In the genomic region with DNA sequence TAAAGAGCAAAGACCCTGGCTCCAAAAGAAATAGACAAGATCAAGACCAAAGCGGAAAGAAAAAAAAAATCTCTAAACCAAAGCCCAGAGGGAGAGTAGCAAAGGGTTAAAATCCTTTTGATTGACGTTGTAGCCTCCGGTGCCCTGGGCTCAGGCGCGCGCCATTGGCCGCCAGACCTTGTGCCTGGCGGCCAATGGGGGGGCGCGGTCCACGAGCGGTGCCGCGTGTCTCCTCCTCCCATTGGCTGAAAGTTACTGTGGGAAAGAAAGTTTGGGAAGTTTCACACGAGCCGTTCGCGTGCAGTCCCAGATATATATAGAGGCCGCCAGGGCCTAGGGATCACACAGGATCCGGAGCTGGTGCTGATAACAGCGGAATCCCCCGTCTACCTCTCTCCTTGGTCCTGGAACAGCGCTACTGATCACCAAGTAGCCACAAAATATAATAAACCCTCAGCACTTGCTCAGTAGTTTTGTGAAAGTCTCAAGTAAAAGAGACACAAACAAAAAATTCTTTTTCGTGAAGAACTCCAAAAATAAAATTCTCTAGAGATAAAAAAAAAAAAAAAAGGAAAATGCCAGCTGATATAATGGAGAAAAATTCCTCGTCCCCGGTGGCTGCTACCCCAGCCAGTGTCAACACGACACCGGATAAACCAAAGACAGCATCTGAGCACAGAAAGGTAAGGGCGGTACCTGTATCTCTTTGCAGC, we compare ENCODE assay signal across 1 cellular context.
TF ChIP-seq lines count a peak whose summit lies in the region.

A gene with protein sequence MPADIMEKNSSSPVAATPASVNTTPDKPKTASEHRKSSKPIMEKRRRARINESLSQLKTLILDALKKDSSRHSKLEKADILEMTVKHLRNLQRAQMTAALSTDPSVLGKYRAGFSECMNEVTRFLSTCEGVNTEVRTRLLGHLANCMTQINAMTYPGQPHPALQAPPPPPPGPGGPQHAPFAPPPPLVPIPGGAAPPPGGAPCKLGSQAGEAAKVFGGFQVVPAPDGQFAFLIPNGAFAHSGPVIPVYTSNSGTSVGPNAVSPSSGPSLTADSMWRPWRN (plus strand): TSS at position 343 of the 713 bp plus-strand sequence. CDS start 233 bp downstream, at position 576.

TF ChIP-seq in HepG2, 621 proteins besides CTCF, POLR2A, EP300 and RAD21 (continued from another document and continues in another):
- TF ChIP-seq, protein P1, sequence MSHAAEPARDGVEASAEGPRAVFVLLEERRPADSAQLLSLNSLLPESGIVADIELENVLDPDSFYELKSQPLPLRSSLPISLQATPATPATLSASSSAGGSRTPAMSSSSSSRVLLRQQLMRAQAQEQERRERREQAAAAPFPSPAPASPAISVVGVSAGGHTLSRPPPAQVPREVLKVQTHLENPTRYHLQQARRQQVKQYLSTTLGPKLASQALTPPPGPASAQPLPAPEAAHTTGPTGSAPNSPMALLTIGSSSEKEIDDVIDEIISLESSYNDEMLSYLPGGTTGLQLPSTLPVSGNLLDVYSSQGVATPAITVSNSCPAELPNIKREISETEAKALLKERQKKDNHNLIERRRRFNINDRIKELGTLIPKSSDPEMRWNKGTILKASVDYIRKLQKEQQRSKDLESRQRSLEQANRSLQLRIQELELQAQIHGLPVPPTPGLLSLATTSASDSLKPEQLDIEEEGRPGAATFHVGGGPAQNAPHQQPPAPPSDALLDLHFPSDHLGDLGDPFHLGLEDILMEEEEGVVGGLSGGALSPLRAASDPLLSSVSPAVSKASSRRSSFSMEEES (CRISPR knock-in tag; IDR thresholded peaks at IDR 0.05) = peak; percentile 81
- TF ChIP-seq GABPA (IDR thresholded peaks at IDR 0.05; ENCODE audit: low read depth, low read length) = no peak
- peak; percentile 47; the same call in 1 of the 2 replicates for TF ChIP-seq GABPA (CRISPR knock-in tag; IDR thresholded peaks at IDR 0.05; ENCODE audit: low read depth)
- TF ChIP-seq ZNF703 (CRISPR knock-in tag; IDR thresholded peaks at IDR 0.05; ENCODE audit: borderline replicate concordance) = no peak
- TF ChIP-seq ZNF614 (CRISPR knock-in tag; IDR thresholded peaks at IDR 0.05; ENCODE audit: borderline replicate concordance) = peak; percentile 51; the same call in 1 of the 2 replicates
- TF ChIP-seq, protein P2, sequence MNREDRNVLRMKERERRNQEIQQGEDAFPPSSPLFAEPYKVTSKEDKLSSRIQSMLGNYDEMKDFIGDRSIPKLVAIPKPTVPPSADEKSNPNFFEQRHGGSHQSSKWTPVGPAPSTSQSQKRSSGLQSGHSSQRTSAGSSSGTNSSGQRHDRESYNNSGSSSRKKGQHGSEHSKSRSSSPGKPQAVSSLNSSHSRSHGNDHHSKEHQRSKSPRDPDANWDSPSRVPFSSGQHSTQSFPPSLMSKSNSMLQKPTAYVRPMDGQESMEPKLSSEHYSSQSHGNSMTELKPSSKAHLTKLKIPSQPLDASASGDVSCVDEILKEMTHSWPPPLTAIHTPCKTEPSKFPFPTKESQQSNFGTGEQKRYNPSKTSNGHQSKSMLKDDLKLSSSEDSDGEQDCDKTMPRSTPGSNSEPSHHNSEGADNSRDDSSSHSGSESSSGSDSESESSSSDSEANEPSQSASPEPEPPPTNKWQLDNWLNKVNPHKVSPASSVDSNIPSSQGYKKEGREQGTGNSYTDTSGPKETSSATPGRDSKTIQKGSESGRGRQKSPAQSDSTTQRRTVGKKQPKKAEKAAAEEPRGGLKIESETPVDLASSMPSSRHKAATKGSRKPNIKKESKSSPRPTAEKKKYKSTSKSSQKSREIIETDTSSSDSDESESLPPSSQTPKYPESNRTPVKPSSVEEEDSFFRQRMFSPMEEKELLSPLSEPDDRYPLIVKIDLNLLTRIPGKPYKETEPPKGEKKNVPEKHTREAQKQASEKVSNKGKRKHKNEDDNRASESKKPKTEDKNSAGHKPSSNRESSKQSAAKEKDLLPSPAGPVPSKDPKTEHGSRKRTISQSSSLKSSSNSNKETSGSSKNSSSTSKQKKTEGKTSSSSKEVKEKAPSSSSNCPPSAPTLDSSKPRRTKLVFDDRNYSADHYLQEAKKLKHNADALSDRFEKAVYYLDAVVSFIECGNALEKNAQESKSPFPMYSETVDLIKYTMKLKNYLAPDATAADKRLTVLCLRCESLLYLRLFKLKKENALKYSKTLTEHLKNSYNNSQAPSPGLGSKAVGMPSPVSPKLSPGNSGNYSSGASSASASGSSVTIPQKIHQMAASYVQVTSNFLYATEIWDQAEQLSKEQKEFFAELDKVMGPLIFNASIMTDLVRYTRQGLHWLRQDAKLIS (CRISPR knock-in tag; IDR thresholded peaks at IDR 0.05) = peak; percentile 83; the same call in 1 of the 2 replicates
- TF ChIP-seq MLLT10 (CRISPR knock-in tag; IDR thresholded peaks at IDR 0.05) = peak; percentile 42; the same call in 1 of the 2 replicates
- TF ChIP-seq ZNF670 (CRISPR knock-in tag; IDR thresholded peaks at IDR 0.05; ENCODE audit: borderline replicate concordance) = no peak
- TF ChIP-seq ZNF264 (CRISPR knock-in tag; IDR thresholded peaks at IDR 0.05) = peak; percentile 80; the same call in 1 of the 2 replicates
- TF ChIP-seq SP4 (CRISPR knock-in tag; IDR thresholded peaks at IDR 0.05) = peak; percentile 55; the same call in 1 of the 2 replicates
- TF ChIP-seq ZNF225 (CRISPR knock-in tag; IDR thresholded peaks at IDR 0.05) = no peak; the same call in 1 of the 2 replicates
- TF ChIP-seq, protein P3, sequence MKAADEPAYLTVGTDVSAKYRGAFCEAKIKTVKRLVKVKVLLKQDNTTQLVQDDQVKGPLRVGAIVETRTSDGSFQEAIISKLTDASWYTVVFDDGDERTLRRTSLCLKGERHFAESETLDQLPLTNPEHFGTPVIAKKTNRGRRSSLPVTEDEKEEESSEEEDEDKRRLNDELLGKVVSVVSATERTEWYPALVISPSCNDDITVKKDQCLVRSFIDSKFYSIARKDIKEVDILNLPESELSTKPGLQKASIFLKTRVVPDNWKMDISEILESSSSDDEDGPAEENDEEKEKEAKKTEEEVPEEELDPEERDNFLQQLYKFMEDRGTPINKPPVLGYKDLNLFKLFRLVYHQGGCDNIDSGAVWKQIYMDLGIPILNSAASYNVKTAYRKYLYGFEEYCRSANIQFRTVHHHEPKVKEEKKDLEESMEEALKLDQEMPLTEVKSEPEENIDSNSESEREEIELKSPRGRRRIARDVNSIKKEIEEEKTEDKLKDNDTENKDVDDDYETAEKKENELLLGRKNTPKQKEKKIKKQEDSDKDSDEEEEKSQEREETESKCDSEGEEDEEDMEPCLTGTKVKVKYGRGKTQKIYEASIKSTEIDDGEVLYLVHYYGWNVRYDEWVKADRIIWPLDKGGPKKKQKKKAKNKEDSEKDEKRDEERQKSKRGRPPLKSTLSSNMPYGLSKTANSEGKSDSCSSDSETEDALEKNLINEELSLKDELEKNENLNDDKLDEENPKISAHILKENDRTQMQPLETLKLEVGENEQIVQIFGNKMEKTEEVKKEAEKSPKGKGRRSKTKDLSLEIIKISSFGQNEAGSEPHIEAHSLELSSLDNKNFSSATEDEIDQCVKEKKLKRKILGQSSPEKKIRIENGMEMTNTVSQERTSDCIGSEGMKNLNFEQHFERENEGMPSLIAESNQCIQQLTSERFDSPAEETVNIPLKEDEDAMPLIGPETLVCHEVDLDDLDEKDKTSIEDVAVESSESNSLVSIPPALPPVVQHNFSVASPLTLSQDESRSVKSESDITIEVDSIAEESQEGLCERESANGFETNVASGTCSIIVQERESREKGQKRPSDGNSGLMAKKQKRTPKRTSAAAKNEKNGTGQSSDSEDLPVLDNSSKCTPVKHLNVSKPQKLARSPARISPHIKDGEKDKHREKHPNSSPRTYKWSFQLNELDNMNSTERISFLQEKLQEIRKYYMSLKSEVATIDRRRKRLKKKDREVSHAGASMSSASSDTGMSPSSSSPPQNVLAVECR (CRISPR knock-in tag; IDR thresholded peaks at IDR 0.05; ENCODE audit: borderline replicate concordance) = peak; percentile 70; the same call in 1 of the 2 replicates
- TF ChIP-seq REL (CRISPR knock-in tag; conservative IDR thresholded peaks at IDR 0.05) = 0 out of 2 replicates have a peak, but pooled peaks have one; percentile 67
- TF ChIP-seq FOXK1 (CRISPR knock-in tag; IDR thresholded peaks at IDR 0.05; ENCODE audit: borderline replicate concordance, low read depth) = 0 out of 2 replicates have a peak, but pooled peaks have one; percentile 20
- no peak for TF ChIP-seq ZBTB3 (CRISPR knock-in tag; IDR thresholded peaks at IDR 0.05; ENCODE audit: borderline replicate concordance, low read depth)
- TF ChIP-seq, protein P4, sequence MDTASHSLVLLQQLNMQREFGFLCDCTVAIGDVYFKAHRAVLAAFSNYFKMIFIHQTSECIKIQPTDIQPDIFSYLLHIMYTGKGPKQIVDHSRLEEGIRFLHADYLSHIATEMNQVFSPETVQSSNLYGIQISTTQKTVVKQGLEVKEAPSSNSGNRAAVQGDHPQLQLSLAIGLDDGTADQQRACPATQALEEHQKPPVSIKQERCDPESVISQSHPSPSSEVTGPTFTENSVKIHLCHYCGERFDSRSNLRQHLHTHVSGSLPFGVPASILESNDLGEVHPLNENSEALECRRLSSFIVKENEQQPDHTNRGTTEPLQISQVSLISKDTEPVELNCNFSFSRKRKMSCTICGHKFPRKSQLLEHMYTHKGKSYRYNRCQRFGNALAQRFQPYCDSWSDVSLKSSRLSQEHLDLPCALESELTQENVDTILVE (CRISPR knock-in tag; IDR thresholded peaks at IDR 0.05) = peak; percentile 69; the same call in 1 of the 2 replicates
- TF ChIP-seq KAT2B (IDR thresholded peaks at IDR 0.05; ENCODE audit: borderline replicate concordance, low read depth, low read length) = no peak
- peak; percentile 83; the same call in 1 of the 2 replicates for TF ChIP-seq ZNF329 (CRISPR knock-in tag; IDR thresholded peaks at IDR 0.05; ENCODE audit: low read depth)
- TF ChIP-seq, protein P5, sequence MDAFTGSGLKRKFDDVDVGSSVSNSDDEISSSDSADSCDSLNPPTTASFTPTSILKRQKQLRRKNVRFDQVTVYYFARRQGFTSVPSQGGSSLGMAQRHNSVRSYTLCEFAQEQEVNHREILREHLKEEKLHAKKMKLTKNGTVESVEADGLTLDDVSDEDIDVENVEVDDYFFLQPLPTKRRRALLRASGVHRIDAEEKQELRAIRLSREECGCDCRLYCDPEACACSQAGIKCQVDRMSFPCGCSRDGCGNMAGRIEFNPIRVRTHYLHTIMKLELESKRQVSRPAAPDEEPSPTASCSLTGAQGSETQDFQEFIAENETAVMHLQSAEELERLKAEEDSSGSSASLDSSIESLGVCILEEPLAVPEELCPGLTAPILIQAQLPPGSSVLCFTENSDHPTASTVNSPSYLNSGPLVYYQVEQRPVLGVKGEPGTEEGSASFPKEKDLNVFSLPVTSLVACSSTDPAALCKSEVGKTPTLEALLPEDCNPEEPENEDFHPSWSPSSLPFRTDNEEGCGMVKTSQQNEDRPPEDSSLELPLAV (CRISPR knock-in tag; conservative IDR thresholded peaks at IDR 0.05; ENCODE audit: low read depth) = no peak
- 0 out of 2 replicates have a peak, but pooled peaks have one; percentile 36 for TF ChIP-seq ZNF205 (CRISPR knock-in tag; IDR thresholded peaks at IDR 0.05)
- no peak for TF ChIP-seq ZNF530 (CRISPR knock-in tag; IDR thresholded peaks at IDR 0.05; ENCODE audit: low read depth)
- peak; percentile 84; the same call in 1 of the 2 replicates for TF ChIP-seq ZNF367 (CRISPR knock-in tag; IDR thresholded peaks at IDR 0.05; ENCODE audit: borderline replicate concordance)
- TF ChIP-seq KDM3A (CRISPR knock-in tag; IDR thresholded peaks at IDR 0.05; ENCODE audit: low read depth) = 0 out of 2 replicates have a peak, but pooled peaks have one; percentile 35
- peak; percentile 99 for TF ChIP-seq POLR2AphosphoS5 (IDR thresholded peaks at IDR 0.05; ENCODE audit: low read depth, low read length)
- peak; percentile 74; the same call in 1 of the 2 replicates for TF ChIP-seq ZNF607 (CRISPR knock-in tag; IDR thresholded peaks at IDR 0.05; ENCODE audit: borderline replicate concordance)
- TF ChIP-seq, protein P6, sequence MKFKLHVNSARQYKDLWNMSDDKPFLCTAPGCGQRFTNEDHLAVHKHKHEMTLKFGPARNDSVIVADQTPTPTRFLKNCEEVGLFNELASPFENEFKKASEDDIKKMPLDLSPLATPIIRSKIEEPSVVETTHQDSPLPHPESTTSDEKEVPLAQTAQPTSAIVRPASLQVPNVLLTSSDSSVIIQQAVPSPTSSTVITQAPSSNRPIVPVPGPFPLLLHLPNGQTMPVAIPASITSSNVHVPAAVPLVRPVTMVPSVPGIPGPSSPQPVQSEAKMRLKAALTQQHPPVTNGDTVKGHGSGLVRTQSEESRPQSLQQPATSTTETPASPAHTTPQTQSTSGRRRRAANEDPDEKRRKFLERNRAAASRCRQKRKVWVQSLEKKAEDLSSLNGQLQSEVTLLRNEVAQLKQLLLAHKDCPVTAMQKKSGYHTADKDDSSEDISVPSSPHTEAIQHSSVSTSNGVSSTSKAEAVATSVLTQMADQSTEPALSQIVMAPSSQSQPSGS (CRISPR knock-in tag; IDR thresholded peaks at IDR 0.05) = peak; percentile 71; the same call in 1 of the 2 replicates
- TF ChIP-seq, protein P7, sequence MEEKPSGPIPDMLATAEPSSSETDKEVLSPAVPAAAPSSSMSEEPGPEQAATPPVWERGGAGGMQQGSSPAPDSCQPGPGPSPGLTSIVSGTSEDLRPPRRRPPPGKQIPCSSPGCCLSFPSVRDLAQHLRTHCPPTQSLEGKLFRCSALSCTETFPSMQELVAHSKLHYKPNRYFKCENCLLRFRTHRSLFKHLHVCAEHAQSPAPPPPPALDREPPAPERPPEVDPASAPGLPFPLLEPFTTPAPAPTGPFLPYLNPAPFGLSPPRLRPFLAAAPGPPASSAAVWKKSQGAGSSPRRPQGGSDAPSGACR (CRISPR knock-in tag; IDR thresholded peaks at IDR 0.05) = peak; percentile 43; the same call in 1 of the 2 replicates
- TF ChIP-seq ZNF605 (CRISPR knock-in tag; IDR thresholded peaks at IDR 0.05) = peak; percentile 36; the same call in 1 of the 2 replicates
- peak; percentile 37; the same call in 1 of the 2 replicates for TF ChIP-seq KDM4B (CRISPR knock-in tag; IDR thresholded peaks at IDR 0.05)
- TF ChIP-seq TAF1 (CRISPR knock-in tag; IDR thresholded peaks at IDR 0.05) = peak; percentile 96
- TF ChIP-seq ATM (IDR thresholded peaks at IDR 0.05; ENCODE audit: borderline replicate concordance) = no peak
- TF ChIP-seq, protein P8, sequence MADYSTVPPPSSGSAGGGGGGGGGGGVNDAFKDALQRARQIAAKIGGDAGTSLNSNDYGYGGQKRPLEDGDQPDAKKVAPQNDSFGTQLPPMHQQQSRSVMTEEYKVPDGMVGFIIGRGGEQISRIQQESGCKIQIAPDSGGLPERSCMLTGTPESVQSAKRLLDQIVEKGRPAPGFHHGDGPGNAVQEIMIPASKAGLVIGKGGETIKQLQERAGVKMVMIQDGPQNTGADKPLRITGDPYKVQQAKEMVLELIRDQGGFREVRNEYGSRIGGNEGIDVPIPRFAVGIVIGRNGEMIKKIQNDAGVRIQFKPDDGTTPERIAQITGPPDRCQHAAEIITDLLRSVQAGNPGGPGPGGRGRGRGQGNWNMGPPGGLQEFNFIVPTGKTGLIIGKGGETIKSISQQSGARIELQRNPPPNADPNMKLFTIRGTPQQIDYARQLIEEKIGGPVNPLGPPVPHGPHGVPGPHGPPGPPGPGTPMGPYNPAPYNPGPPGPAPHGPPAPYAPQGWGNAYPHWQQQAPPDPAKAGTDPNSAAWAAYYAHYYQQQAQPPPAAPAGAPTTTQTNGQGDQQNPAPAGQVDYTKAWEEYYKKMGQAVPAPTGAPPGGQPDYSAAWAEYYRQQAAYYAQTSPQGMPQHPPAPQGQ (CRISPR knock-in tag; IDR thresholded peaks at IDR 0.05; ENCODE audit: borderline replicate concordance) = no peak
- peak; percentile 84 for TF ChIP-seq ZFY (CRISPR knock-in tag; IDR thresholded peaks at IDR 0.05)
- TF ChIP-seq ZNF3 (CRISPR knock-in tag; IDR thresholded peaks at IDR 0.05) = 0 out of 2 replicates have a peak, but pooled peaks have one; percentile 50
- TF ChIP-seq ZMAT3 (CRISPR knock-in tag; conservative IDR thresholded peaks at IDR 0.05) = no peak
